1 cellular context compared by ENCODE assay signal in genomic region chr20:36285746-36286447, GRCh38.
TF ChIP-seq lines count a peak whose summit lies in the region.

No MANE protein-coding gene starts in this region.

TF ChIP-seq in WTC11, 78 proteins besides CTCF, POLR2A, EP300 and RAD21 (continued from another document):
- TF ChIP-seq ATF6 (CRISPR knock-in tag; IDR thresholded peaks at IDR 0.05) (no peak), ZNF532 (CRISPR knock-in tag; IDR thresholded peaks at IDR 0.05; ENCODE audit: borderline replicate concordance) (no peak), ZBTB43 (CRISPR knock-in tag; IDR thresholded peaks at IDR 0.05) (no peak), PRRX2 (CRISPR knock-in tag; IDR thresholded peaks at IDR 0.05) (no peak), NR2C2 (CRISPR knock-in tag; IDR thresholded peaks at IDR 0.05) (no peak), NFATC4 (CRISPR knock-in tag; IDR thresholded peaks at IDR 0.05) (no peak), ZNF671 (CRISPR knock-in tag; IDR thresholded peaks at IDR 0.05) (no peak)
TF ChIP-seq in WTC11: peak in this region for 0.
